24 cellular contexts compared by ENCODE assay signal in genomic region chr17:2636169-2636930, GRCh38. TPM values are rescaled to one million over a fixed set of nuclear protein-coding genes. Genes with fewer than 3 reads are reported as not detected.
A peak's percentile ranks its signal among the peaks of the same experiment; 100 is the strongest.
DNase-seq lines count a peak whose midpoint lies in the region; ATAC-seq, FAIRE-seq and TF ChIP-seq lines count a peak whose summit lies in the region.
"Had no signal": no experiment of that assay in that cellular context is flagged by ENCODE, and none has a peak within 500 bp of the region (broad histone marks: within the 10 kb centered on the region; RNA-seq: fewer than 3 reads in every experiment).

No MANE protein-coding gene starts in this region.

- BruUV-seq in A673 (replicated peaks; lab: Mats Ljungman, UMichigan): no TSS peak

- CTCF ChIA-PET in activated naive CD4-positive, alpha-beta T cell treated with anti-CD3 and anti-CD28 coated beads, Interleukin-2, amount 10 ng/mL, durations not matched to agents 7 days and 5 days (lab: Charles Lee): no interaction called here
- CTCF ChIA-PET in A673 (lab: Charles Lee): no interaction called here

- 92 to 95% (median 93%) methylated on average over 13 of the region's 13 CpGs for WGBS in spleen, 5 donors

- intact Hi-C loops in A673 (cut with micrococcal nuclease; ENCODE audit: unreplicated experiment): no loop called here
- intact Hi-C loops in spleen (cut with DNase I; ENCODE audit: low total_unique reads): no loop called here

- H3K9me3 ChIP-seq in T-helper 17 cell (ENCODE audit: control insufficient read depth, low read length, poor library complexity, severe bottlenecking) (no peaks in the 10 kb centered on the region), A673 (ENCODE audit: low read depth, low read length, poor library complexity, severe bottlenecking) (no peaks in the 10 kb centered on the region), spleen (no peaks in the 10 kb centered on the region)
- H3K9me3 ChIP-seq: A549, BLaER1, body of pancreas, HAP-1, left lung, right lobe of liver had no signal

- H3K4me3 ChIP-seq in A673 (ENCODE audit: low read depth, low read length, poor library complexity, severe bottlenecking): no peak overlapping the region
- H3K4me3 ChIP-seq in spleen: no peak overlapping the region
- H3K4me3 ChIP-seq: A549, BLaER1, body of pancreas, HAP-1, left lung, right lobe of liver had no signal

- ATAC-seq in T-helper 17 cell: no peak
- ATAC-seq in stimulated activated memory B cell treated with anti-CD40 and anti-IgM and Interleukin-4, amounts not matched to agents 10 μg/mL and 1 μg/mL and 100 μg/mL, for 72 hours: no peak
- ATAC-seq: A549, HepG2, left lung, Panc1, right lobe of liver had no signal

- no peak overlapping the region for H3K27ac ChIP-seq in A673 (ENCODE audit: low read depth, low read length, poor library complexity, severe bottlenecking)
- H3K27ac ChIP-seq in spleen: no peak overlapping the region
- H3K27ac ChIP-seq: A549, BLaER1, body of pancreas, HL-60, left lung, right lobe of liver had no signal

- H3K36me3 ChIP-seq in A673 (ENCODE audit: insufficient read depth, low read length, poor library complexity, severe bottlenecking) (peaks cover 23% of the 10 kb centered on the region), spleen (peaks cover 0 to 66% (median 29%) of the 10 kb centered on the region in 6 donors)

- peaks cover 30% of the 10 kb centered on the region for H3K36me3 Mint-ChIP-seq in activated naive CD4-positive, alpha-beta T cell treated with anti-CD3 and anti-CD28 coated beads, Interleukin-2, amount 10 ng/mL, durations not matched to agents 7 days and 5 days
- H3K36me3 Mint-ChIP-seq in T-helper 17 cell (ENCODE audit: low read depth): no peaks in the 10 kb centered on the region
- H3K36me3 Mint-ChIP-seq in stimulated activated memory B cell treated with anti-CD40 and anti-IgM and Interleukin-4, amounts not matched to agents 10 μg/mL and 1 μg/mL and 100 μg/mL, for 72 hours: peaks cover 46% of the 10 kb centered on the region

- H3K27ac Mint-ChIP-seq in activated naive CD4-positive, alpha-beta T cell treated with anti-CD3 and anti-CD28 coated beads, Interleukin-2, amount 10 ng/mL, durations not matched to agents 7 days and 5 days: peak overlapping the region; percentile 14
- H3K27ac Mint-ChIP-seq in T-helper 17 cell: peak overlapping the region; percentile 67
- peak overlapping the region; percentile 68 for H3K27ac Mint-ChIP-seq in stimulated activated memory B cell treated with anti-CD40 and anti-IgM and Interleukin-4, amounts not matched to agents 10 μg/mL and 1 μg/mL and 100 μg/mL, for 72 hours

- TF ChIP-seq CTCF in A673 (conservative IDR thresholded peaks at IDR 0.05; ENCODE audit: low read depth, low read length) (no peak), spleen (IDR thresholded peaks at IDR 0.05 in 8 of 11, conservative IDR thresholded peaks at IDR 0.05 in 3 of 11) (no peak)

- DNase-seq in activated naive CD4-positive, alpha-beta T cell treated with anti-CD3 and anti-CD28 coated beads, Interleukin-2, amount 10 ng/mL, durations not matched to agents 7 days and 5 days: no peak
- DNase-seq in activated naive CD4-positive, alpha-beta T cell treated with Interleukin-2 at 50 U/mL for 16 hours: no peak
- DNase-seq in T-helper 17 cell (no peak), A673 (ENCODE audit: low spot score) (no peak), spleen (no peak)
- no peak for DNase-seq in effector CD4-positive, alpha-beta T cell
- DNase-seq: body of pancreas; Calu3; foreskin fibroblast; hippocampal formation; left lung; NCI-H1048; NCI-H1694 treated with DMSO at 0.1 percent for 48 hours; NCI-H526 treated with DMSO at 0.1 percent for 48 hours; right lobe of liver; stimulated activated CD4-positive, alpha-beta T cell treated with anti-CD3 and anti-CD28 coated beads, Interleukin-15, amount 100 ng/mL, for 24 hours had no signal

- POLR2A ChIA-PET in A673 (lab: Charles Lee; ENCODE audit: low non-redundant PET): no interaction called here

- peaks cover 20% of the 10 kb centered on the region for H3K4me1 Mint-ChIP-seq in activated naive CD4-positive, alpha-beta T cell treated with anti-CD3 and anti-CD28 coated beads, Interleukin-2, amount 10 ng/mL, durations not matched to agents 7 days and 5 days
- H3K4me1 Mint-ChIP-seq in T-helper 17 cell: peaks cover 41% of the 10 kb centered on the region
- peaks cover 60% of the 10 kb centered on the region for H3K4me1 Mint-ChIP-seq in stimulated activated memory B cell treated with anti-CD40 and anti-IgM and Interleukin-4, amounts not matched to agents 10 μg/mL and 1 μg/mL and 100 μg/mL, for 72 hours

- H3K4me3 Mint-ChIP-seq in activated naive CD4-positive, alpha-beta T cell treated with anti-CD3 and anti-CD28 coated beads, Interleukin-2, amount 10 ng/mL, durations not matched to agents 7 days and 5 days: no peak overlapping the region
- H3K4me3 Mint-ChIP-seq in T-helper 17 cell: no peak overlapping the region
- no peak overlapping the region for H3K4me3 Mint-ChIP-seq in stimulated activated memory B cell treated with anti-CD40 and anti-IgM and Interleukin-4, amounts not matched to agents 10 μg/mL and 1 μg/mL and 100 μg/mL, for 72 hours

- no peaks in the 10 kb centered on the region for H3K27me3 Mint-ChIP-seq in activated naive CD4-positive, alpha-beta T cell treated with anti-CD3 and anti-CD28 coated beads, Interleukin-2, amount 10 ng/mL, durations not matched to agents 7 days and 5 days
- H3K27me3 Mint-ChIP-seq in T-helper 17 cell: no peaks in the 10 kb centered on the region
- no peaks in the 10 kb centered on the region for H3K27me3 Mint-ChIP-seq in stimulated activated memory B cell treated with anti-CD40 and anti-IgM and Interleukin-4, amounts not matched to agents 10 μg/mL and 1 μg/mL and 100 μg/mL, for 72 hours

- no peak for TF ChIP-seq POLR2A in spleen (IDR thresholded peaks at IDR 0.05)

- no peaks in the 10 kb centered on the region for H3K27me3 ChIP-seq in A673 (replicated peaks; ENCODE audit: insufficient read depth, low read depth, low read length, poor library complexity)
- no peaks in the 10 kb centered on the region for H3K27me3 ChIP-seq in spleen (replicated peaks in 1 of 7)
- H3K27me3 ChIP-seq: BLaER1, body of pancreas, left lung, right lobe of liver had no signal

- H3K9me3 Mint-ChIP-seq in activated naive CD4-positive, alpha-beta T cell treated with anti-CD3 and anti-CD28 coated beads, Interleukin-2, amount 10 ng/mL, durations not matched to agents 7 days and 5 days: no peaks in the 10 kb centered on the region
- H3K9me3 Mint-ChIP-seq in stimulated activated memory B cell treated with anti-CD40 and anti-IgM and Interleukin-4, amounts not matched to agents 10 μg/mL and 1 μg/mL and 100 μg/mL, for 72 hours: no peaks in the 10 kb centered on the region

- FAIRE-seq in islet of Langerhans (lab: Jason Lieb, UNC): peak; percentile 33
- FAIRE-seq: A549, HepG2 had no signal

- H3K4me1 ChIP-seq in A673 (ENCODE audit: insufficient read depth, low read length, poor library complexity, severe bottlenecking) (no peaks in the 10 kb centered on the region), spleen (peaks cover 0 to 65% (median 39%) of the 10 kb centered on the region in 6 donors)
- H3K4me1 ChIP-seq: BLaER1, HAP-1 had no signal

RNA-seq across cellular contexts. Expression of gene PAFAH1B1, which starts 42.9 kb away (rescaled TPM):
- total RNA-seq in T-helper 17 cell: 100 to 1,000 TPM; 149 to 165 TPM
- total RNA-seq in A673 (2021): 210 and 212 TPM in 2 replicates
- total RNA-seq in spleen: 100 to 1,000 TPM; 101 to 175 (median 117) TPM
- polyA plus RNA-seq in spleen: 10 to 100 TPM; 20.8 to 34.5 (median 30.8) TPM

Comparison
In these comparisons a context has a peak if more than half of its experiments do, and no peak if none do; other contexts are left out.
1. H3K27ac Mint-ChIP-seq: peak in every context shown above with its lines; median percentile 68 in stimulated activated memory B cell treated with anti-CD40 and anti-IgM and Interleukin-4, amounts not matched to agents 10 μg/mL and 1 μg/mL and 100 μg/mL, for 72 hours; 67 in T-helper 17 cell; 14 in activated naive CD4-positive, alpha-beta T cell treated with anti-CD3 and anti-CD28 coated beads, Interleukin-2, amount 10 ng/mL, durations not matched to agents 7 days and 5 days.